In genomic region chr20:56400001-56400640, GRCh38 we compare ENCODE assay signal across 7 cellular contexts. TPM values are rescaled to one million over a fixed set of nuclear protein-coding genes. Genes with fewer than 3 reads are reported as not detected.
DNase-seq lines count a peak whose midpoint lies in the region; ATAC-seq and TF ChIP-seq lines count a peak whose summit lies in the region.

No MANE protein-coding gene starts in this region.

- no peaks in the 10 kb centered on the region for H3K9me3 ChIP-seq in naive thymus-derived CD4-positive, alpha-beta T cell (ENCODE audit: control insufficient read depth in 2 of 3, low read length in 3 of 3)
- H3K9me3 ChIP-seq in upper lobe of left lung: no peaks in the 10 kb centered on the region

- POLR2A ChIA-PET in naive thymus-derived CD4-positive, alpha-beta T cell (lab: Charles Lee): no interaction called here

- H3K4me3 ChIP-seq in naive thymus-derived CD4-positive, alpha-beta T cell (ENCODE audit: low read length): no peak overlapping the region
- H3K4me3 ChIP-seq in upper lobe of left lung: no peak overlapping the region

- H3K4me1 ChIP-seq in naive thymus-derived CD4-positive, alpha-beta T cell (ENCODE audit: control insufficient read depth in 2 of 2, insufficient read depth in 2 of 2, low read length in 2 of 2): peaks cover 5 to 6% of the 10 kb centered on the region in 2 donors
- peaks cover 0 to 14% (median 3%) of the 10 kb centered on the region in 4 donors for H3K4me1 ChIP-seq in upper lobe of left lung

- intact Hi-C loops in naive thymus-derived CD4-positive, alpha-beta T cell (cut with micrococcal nuclease): loop anchor here (1.0 to 2.0 kb wide), 9 partner anchors 8 to 150 kb away; partner anchors contain the start of genes AURKA (in 2 of the 2), CASS4 (in 2 of the 2), CSTF1 (in 2 of the 2) and RTF2 (in 2 of the 2)

- no peak for TF ChIP-seq POLR2A in upper lobe of left lung (IDR thresholded peaks at IDR 0.05)

- peak; percentile 70 for ATAC-seq in HG02763 (IDR thresholded peaks at IDR 0.05; ENCODE audit: unreplicated experiment)
- ATAC-seq in naive thymus-derived CD4-positive, alpha-beta T cell: peak; percentile 91
- peak; percentile 49 to 78 for ATAC-seq in upper lobe of left lung (ENCODE audit: low FRiP score in 2 of 2)

- H3K27ac ChIP-seq in naive thymus-derived CD4-positive, alpha-beta T cell (ENCODE audit: low read depth, low read length): peak overlapping the region; percentile 31
- H3K27ac ChIP-seq in upper lobe of left lung: peak overlapping the region in 1 of 4 donors; percentile 23

- H3K4me1 Mint-ChIP-seq in endothelial cell (ENCODE audit: unreplicated experiment): no peaks in the 10 kb centered on the region
- H3K4me1 Mint-ChIP-seq in naive thymus-derived CD4-positive, alpha-beta T cell: peaks cover 10 to 42% (median 27%) of the 10 kb centered on the region in 7 donors

- H3K36me3 ChIP-seq in naive thymus-derived CD4-positive, alpha-beta T cell (ENCODE audit: control insufficient read depth in 2 of 3, insufficient read depth in 3 of 3, low read length in 3 of 3): peaks cover 19 to 80% (median 31%) of the 10 kb centered on the region in 3 experiments
- H3K36me3 ChIP-seq in upper lobe of left lung: peaks cover 48 to 96% (median 62%) of the 10 kb centered on the region in 4 donors

- H3K36me3 Mint-ChIP-seq in endothelial cell (ENCODE audit: low read depth, unreplicated experiment): peaks cover 43% of the 10 kb centered on the region
- H3K36me3 Mint-ChIP-seq in naive thymus-derived CD4-positive, alpha-beta T cell: peaks cover 19 to 46% (median 35%) of the 10 kb centered on the region in 5 donors

- no peaks in the 10 kb centered on the region for H3K27me3 Mint-ChIP-seq in endothelial cell (ENCODE audit: unreplicated experiment)
- H3K27me3 Mint-ChIP-seq in naive thymus-derived CD4-positive, alpha-beta T cell: no peaks in the 10 kb centered on the region

- no peak overlapping the region for H3K4me3 Mint-ChIP-seq in endothelial cell (ENCODE audit: unreplicated experiment)
- peak overlapping the region in 3 of 10 donors; percentile 28 to 35 (median 32) for H3K4me3 Mint-ChIP-seq in naive thymus-derived CD4-positive, alpha-beta T cell

- DNase-seq in NCI-H345 (lab: John Stamatoyannopoulos, UW) (peak; percentile 55), endothelial cell (ENCODE audit: low spot score) (peak; percentile 65), upper lobe of left lung (no peak)
- peak; percentile 73 for DNase-seq in activated CD4-positive, alpha-beta T cell treated with anti-CD3 and anti-CD28 coated beads for 48 hours
- DNase-seq in naive thymus-derived CD4-positive, alpha-beta T cell: peak in 8 of 9 donors; percentile 43 to 78 (median 72)

- no peaks in the 10 kb centered on the region for H3K27me3 ChIP-seq in naive thymus-derived CD4-positive, alpha-beta T cell (ENCODE audit: control insufficient read depth in 2 of 2, insufficient read depth in 2 of 2, low read length in 2 of 2)
- H3K27me3 ChIP-seq in upper lobe of left lung: no peaks in the 10 kb centered on the region

- CTCF ChIA-PET in naive thymus-derived CD4-positive, alpha-beta T cell (lab: Charles Lee): interaction anchor here (0.9 to 1.0 kb wide), 2 partner anchors 9 to 84 kb away, joined by 3 to 4 read pairs; no protein-coding TSS in a partner anchor

- TF ChIP-seq CTCF in GM12872 (IDR thresholded peaks at IDR 0.05; ENCODE audit: insufficient read depth, low read depth, low read length) (peak; percentile 84), endothelial cell (IDR thresholded peaks at IDR 0.05; ENCODE audit: unreplicated experiment) (peak; percentile 85), upper lobe of left lung (IDR thresholded peaks at IDR 0.05) (peak; percentile 60 to 76 (median 66))

- TF ChIP-seq EP300 in upper lobe of left lung (IDR thresholded peaks at IDR 0.05): no peak

- H3K27ac Mint-ChIP-seq in endothelial cell (ENCODE audit: unreplicated experiment): no peak overlapping the region
- H3K27ac Mint-ChIP-seq in naive thymus-derived CD4-positive, alpha-beta T cell: peak overlapping the region in 8 of 9 donors; percentile 32 to 78 (median 66)

- H3K9me3 Mint-ChIP-seq in endothelial cell (ENCODE audit: unreplicated experiment): no peaks in the 10 kb centered on the region
- peaks cover 0 to 1% (median 0%) of the 10 kb centered on the region in 11 donors for H3K9me3 Mint-ChIP-seq in naive thymus-derived CD4-positive, alpha-beta T cell

RNA-seq across cellular contexts. Expression of gene CSTF1, which starts 7.7 kb away (rescaled TPM):
- total RNA-seq in endothelial cell (ENCODE audit: unreplicated experiment) (42.0 TPM), upper lobe of left lung (10 to 100 TPM in 5 of 6 donors, 1 to 10 TPM in 1; 3.3 to 30.5 (median 22.5) TPM)
- 10 to 100 TPM; 16.4 to 50.7 (median 46.7) TPM for total RNA-seq in naive thymus-derived CD4-positive, alpha-beta T cell
- polyA plus RNA-seq in naive thymus-derived CD4-positive, alpha-beta T cell: 10 to 100 TPM; 31.5 to 35.9 TPM

RNA-seq across cellular contexts. Expression of gene AURKA, which starts 8.1 kb away (rescaled TPM):
- total RNA-seq in endothelial cell (ENCODE audit: unreplicated experiment) (14.3 TPM), upper lobe of left lung (1 to 10 TPM in 4 of 6 donors, under 1 TPM in 1, not detected in 1; 0.44 to 3.9 (median 3.3) TPM)
- 10 to 100 TPM in 1 of 5 experiments, 1 to 10 TPM in 3, under 1 TPM in 1; 0.95 to 44.1 (median 1.2) TPM for total RNA-seq in naive thymus-derived CD4-positive, alpha-beta T cell
- polyA plus RNA-seq in naive thymus-derived CD4-positive, alpha-beta T cell: under 1 TPM; 0.43 to 0.64 TPM

RNA-seq across cellular contexts. Expression of gene CASS4, which starts 11.9 kb away (rescaled TPM):
- total RNA-seq in endothelial cell (ENCODE audit: unreplicated experiment): not detected
- total RNA-seq in naive thymus-derived CD4-positive, alpha-beta T cell: 10 to 100 TPM in 4 of 5 experiments, 1 to 10 TPM in 1; 8.0 to 16.9 (median 14.3) TPM
- 10 to 100 TPM in 1 of 2 donors, 1 to 10 TPM in 1; 6.8 to 10.7 TPM for polyA plus RNA-seq in naive thymus-derived CD4-positive, alpha-beta T cell
- 10 to 100 TPM; 13.4 to 31.4 (median 19.5) TPM for total RNA-seq in upper lobe of left lung

RNA-seq across cellular contexts. Expression of gene FAM210B, which starts 41.3 kb away (rescaled TPM):
- total RNA-seq in endothelial cell (ENCODE audit: unreplicated experiment) (20.1 TPM), upper lobe of left lung (10 to 100 TPM; 15.0 to 41.2 (median 31.6) TPM)
- total RNA-seq in naive thymus-derived CD4-positive, alpha-beta T cell: 10 to 100 TPM in 4 of 5 experiments, 1 to 10 TPM in 1; 8.1 to 31.8 (median 19.4) TPM
- 10 to 100 TPM; 40.7 to 43.2 TPM for polyA plus RNA-seq in naive thymus-derived CD4-positive, alpha-beta T cell

Comparison
In these comparisons a context has a peak if more than half of its experiments do, and no peak if none do; other contexts are left out.
1. DNase-seq: peak in NCI-H345 (single experiment), activated CD4-positive, alpha-beta T cell treated with anti-CD3 and anti-CD28 coated beads for 48 hours (single experiment), endothelial cell (single experiment) and naive thymus-derived CD4-positive, alpha-beta T cell (8 of 9); none in upper lobe of left lung (0 of 2).
2. Peak in every context shown above with its lines, with median percentiles within 50 percentile points of each other: CTCF ChIP-seq and ATAC-seq.